Comparison of ENCODE assay signal across 1 cellular context in the genomic region with DNA sequence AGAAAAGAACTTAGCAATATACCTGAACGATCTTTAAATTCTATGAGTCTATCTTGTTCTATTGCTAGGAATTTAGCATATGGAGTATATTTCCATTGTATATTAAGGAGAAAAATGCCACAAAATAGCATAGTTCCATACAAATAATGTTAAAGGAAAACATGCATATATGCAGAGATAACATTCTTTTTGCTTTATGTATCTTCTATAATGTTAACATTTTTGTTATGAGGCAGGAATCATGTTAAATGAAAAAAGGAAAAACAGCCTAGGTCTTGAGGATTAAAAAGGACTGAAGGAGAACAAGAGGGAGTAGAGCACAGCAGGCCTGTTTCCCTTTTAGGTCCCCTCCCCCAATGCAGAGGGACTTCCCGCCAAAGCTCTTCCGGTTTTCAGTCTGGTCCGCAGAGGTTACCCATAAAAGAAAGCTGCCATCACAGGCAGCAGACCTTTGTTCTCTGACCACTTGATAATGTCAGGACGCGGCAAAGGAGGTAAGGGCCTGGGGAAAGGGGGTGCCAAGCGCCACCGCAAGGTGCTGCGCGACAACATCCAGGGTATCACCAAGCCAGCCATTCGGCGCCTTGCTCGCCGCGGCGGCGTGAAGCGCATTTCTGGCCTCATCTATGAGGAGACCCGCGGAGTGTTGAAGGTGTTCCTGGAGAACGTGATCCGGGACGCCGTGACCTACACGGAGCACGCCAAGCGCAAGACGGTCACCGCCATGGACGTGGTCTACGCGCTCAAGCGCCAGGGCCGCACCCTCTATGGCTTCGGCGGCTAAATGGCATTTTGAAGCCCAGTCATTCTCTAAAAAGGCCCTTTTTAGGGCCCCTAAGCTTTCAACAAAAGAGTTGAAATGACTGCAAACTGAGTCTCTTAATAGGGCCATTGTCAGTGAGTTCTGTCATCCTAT.
TF ChIP-seq lines count a peak whose summit lies in the region.

No MANE protein-coding gene starts in this region.

TF ChIP-seq in WTC11, 78 proteins besides CTCF, POLR2A, EP300 and RAD21 (continued from another document and continues in another):
- TF ChIP-seq, protein P1, sequence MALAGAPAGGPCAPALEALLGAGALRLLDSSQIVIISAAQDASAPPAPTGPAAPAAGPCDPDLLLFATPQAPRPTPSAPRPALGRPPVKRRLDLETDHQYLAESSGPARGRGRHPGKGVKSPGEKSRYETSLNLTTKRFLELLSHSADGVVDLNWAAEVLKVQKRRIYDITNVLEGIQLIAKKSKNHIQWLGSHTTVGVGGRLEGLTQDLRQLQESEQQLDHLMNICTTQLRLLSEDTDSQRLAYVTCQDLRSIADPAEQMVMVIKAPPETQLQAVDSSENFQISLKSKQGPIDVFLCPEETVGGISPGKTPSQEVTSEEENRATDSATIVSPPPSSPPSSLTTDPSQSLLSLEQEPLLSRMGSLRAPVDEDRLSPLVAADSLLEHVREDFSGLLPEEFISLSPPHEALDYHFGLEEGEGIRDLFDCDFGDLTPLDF (CRISPR knock-in tag; IDR thresholded peaks at IDR 0.05): no peak
- TF ChIP-seq ETV6 (CRISPR knock-in tag; IDR thresholded peaks at IDR 0.05): peak; percentile 95
- no peak for TF ChIP-seq CDX4 (CRISPR knock-in tag; IDR thresholded peaks at IDR 0.05; ENCODE audit: borderline replicate concordance)
- TF ChIP-seq NFYB (CRISPR knock-in tag; conservative IDR thresholded peaks at IDR 0.05; ENCODE audit: low read depth): peak; percentile 47; the same call in 1 of the 2 replicates
- TF ChIP-seq ZNF138 (CRISPR knock-in tag; conservative IDR thresholded peaks at IDR 0.05): no peak
- TF ChIP-seq, protein P2, sequence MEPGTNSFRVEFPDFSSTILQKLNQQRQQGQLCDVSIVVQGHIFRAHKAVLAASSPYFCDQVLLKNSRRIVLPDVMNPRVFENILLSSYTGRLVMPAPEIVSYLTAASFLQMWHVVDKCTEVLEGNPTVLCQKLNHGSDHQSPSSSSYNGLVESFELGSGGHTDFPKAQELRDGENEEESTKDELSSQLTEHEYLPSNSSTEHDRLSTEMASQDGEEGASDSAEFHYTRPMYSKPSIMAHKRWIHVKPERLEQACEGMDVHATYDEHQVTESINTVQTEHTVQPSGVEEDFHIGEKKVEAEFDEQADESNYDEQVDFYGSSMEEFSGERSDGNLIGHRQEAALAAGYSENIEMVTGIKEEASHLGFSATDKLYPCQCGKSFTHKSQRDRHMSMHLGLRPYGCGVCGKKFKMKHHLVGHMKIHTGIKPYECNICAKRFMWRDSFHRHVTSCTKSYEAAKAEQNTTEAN (CRISPR knock-in tag; IDR thresholded peaks at IDR 0.05): peak; percentile 77
- TF ChIP-seq, protein P3, sequence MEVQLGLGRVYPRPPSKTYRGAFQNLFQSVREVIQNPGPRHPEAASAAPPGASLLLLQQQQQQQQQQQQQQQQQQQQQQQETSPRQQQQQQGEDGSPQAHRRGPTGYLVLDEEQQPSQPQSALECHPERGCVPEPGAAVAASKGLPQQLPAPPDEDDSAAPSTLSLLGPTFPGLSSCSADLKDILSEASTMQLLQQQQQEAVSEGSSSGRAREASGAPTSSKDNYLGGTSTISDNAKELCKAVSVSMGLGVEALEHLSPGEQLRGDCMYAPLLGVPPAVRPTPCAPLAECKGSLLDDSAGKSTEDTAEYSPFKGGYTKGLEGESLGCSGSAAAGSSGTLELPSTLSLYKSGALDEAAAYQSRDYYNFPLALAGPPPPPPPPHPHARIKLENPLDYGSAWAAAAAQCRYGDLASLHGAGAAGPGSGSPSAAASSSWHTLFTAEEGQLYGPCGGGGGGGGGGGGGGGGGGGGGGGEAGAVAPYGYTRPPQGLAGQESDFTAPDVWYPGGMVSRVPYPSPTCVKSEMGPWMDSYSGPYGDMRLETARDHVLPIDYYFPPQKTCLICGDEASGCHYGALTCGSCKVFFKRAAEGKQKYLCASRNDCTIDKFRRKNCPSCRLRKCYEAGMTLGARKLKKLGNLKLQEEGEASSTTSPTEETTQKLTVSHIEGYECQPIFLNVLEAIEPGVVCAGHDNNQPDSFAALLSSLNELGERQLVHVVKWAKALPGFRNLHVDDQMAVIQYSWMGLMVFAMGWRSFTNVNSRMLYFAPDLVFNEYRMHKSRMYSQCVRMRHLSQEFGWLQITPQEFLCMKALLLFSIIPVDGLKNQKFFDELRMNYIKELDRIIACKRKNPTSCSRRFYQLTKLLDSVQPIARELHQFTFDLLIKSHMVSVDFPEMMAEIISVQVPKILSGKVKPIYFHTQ (CRISPR knock-in tag; IDR thresholded peaks at IDR 0.05): peak; percentile 75; the same call in 1 of the 2 replicates
- 0 out of 2 replicates have a peak, but pooled peaks have one; percentile 33 for TF ChIP-seq MYBL2 (CRISPR knock-in tag; IDR thresholded peaks at IDR 0.05)
- peak; percentile 91 for TF ChIP-seq ZNF219 (CRISPR knock-in tag; IDR thresholded peaks at IDR 0.05; ENCODE audit: borderline replicate concordance)
- no peak; the same call in 1 of the 2 replicates for TF ChIP-seq ZNF425 (CRISPR knock-in tag; conservative IDR thresholded peaks at IDR 0.05)
- no peak for TF ChIP-seq GTF2I (CRISPR knock-in tag; conservative IDR thresholded peaks at IDR 0.05)
- TF ChIP-seq FOXK1 (CRISPR knock-in tag; IDR thresholded peaks at IDR 0.05): peak; percentile 78; the same call in 1 of the 2 replicates
- TF ChIP-seq ZNF121 (CRISPR knock-in tag; IDR thresholded peaks at IDR 0.05): peak; percentile 2; the same call in 1 of the 2 replicates
- TF ChIP-seq MXD4 (CRISPR knock-in tag; IDR thresholded peaks at IDR 0.05; ENCODE audit: borderline replicate concordance): no peak
- TF ChIP-seq ATF2 (CRISPR knock-in tag; IDR thresholded peaks at IDR 0.05; ENCODE audit: borderline replicate concordance, low read depth): peak; percentile 72; the same call in 1 of the 2 replicates
- TF ChIP-seq FOXP4 (CRISPR knock-in tag; IDR thresholded peaks at IDR 0.05): peak; percentile 90
- no peak; the same call in 1 of the 2 replicates for TF ChIP-seq CBFB (CRISPR knock-in tag; IDR thresholded peaks at IDR 0.05; ENCODE audit: low read depth)
- peak; percentile 68 for TF ChIP-seq SMAD3 (CRISPR knock-in tag; IDR thresholded peaks at IDR 0.05; ENCODE audit: borderline replicate concordance)
- TF ChIP-seq IRF2 (CRISPR knock-in tag; IDR thresholded peaks at IDR 0.05; ENCODE audit: borderline replicate concordance, low read depth): no peak
- TF ChIP-seq NR2C2 (CRISPR knock-in tag; IDR thresholded peaks at IDR 0.05): no peak
- TF ChIP-seq, protein P4, sequence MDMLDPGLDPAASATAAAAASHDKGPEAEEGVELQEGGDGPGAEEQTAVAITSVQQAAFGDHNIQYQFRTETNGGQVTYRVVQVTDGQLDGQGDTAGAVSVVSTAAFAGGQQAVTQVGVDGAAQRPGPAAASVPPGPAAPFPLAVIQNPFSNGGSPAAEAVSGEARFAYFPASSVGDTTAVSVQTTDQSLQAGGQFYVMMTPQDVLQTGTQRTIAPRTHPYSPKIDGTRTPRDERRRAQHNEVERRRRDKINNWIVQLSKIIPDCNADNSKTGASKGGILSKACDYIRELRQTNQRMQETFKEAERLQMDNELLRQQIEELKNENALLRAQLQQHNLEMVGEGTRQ (CRISPR knock-in tag; IDR thresholded peaks at IDR 0.05): no peak
- no peak for TF ChIP-seq OVOL2 (CRISPR knock-in tag; IDR thresholded peaks at IDR 0.05; ENCODE audit: borderline replicate concordance)
- no peak for TF ChIP-seq ELF4 (CRISPR knock-in tag; IDR thresholded peaks at IDR 0.05; ENCODE audit: low read depth)
- peak; percentile 45; the same call in 1 of the 2 replicates for TF ChIP-seq ZNF232 (CRISPR knock-in tag; IDR thresholded peaks at IDR 0.05)
- TF ChIP-seq ZNF281 (CRISPR knock-in tag; IDR thresholded peaks at IDR 0.05): peak; percentile 98
- TF ChIP-seq NR1H2 (CRISPR knock-in tag; IDR thresholded peaks at IDR 0.05): no peak
- TF ChIP-seq RELA (CRISPR knock-in tag; IDR thresholded peaks at IDR 0.05; ENCODE audit: borderline replicate concordance): no peak
- peak; percentile 85 for TF ChIP-seq PRRX2 (CRISPR knock-in tag; IDR thresholded peaks at IDR 0.05)
- no peak for TF ChIP-seq ATF6 (CRISPR knock-in tag; IDR thresholded peaks at IDR 0.05)
- 0 out of 2 replicates have a peak, but pooled peaks have one; percentile 65 for TF ChIP-seq ZMAT4 (CRISPR knock-in tag; IDR thresholded peaks at IDR 0.05)
- peak; percentile 78; the same call in 1 of the 2 replicates for TF ChIP-seq ZNF416 (CRISPR knock-in tag; IDR thresholded peaks at IDR 0.05)
- peak; percentile 70; the same call in 1 of the 2 replicates for TF ChIP-seq NFATC4 (CRISPR knock-in tag; IDR thresholded peaks at IDR 0.05)
- TF ChIP-seq JUN (CRISPR knock-in tag; IDR thresholded peaks at IDR 0.05): no peak; the same call in 1 of the 2 replicates
